In genomic region chr22:39527481-39527961, GRCh38 we compare ENCODE assay signal across 8 cellular contexts. TPM values are rescaled to one million over a fixed set of nuclear protein-coding genes. Genes with fewer than 3 reads are reported as not detected.
DNase-seq lines count a peak whose midpoint lies in the region; TF ChIP-seq lines count a peak whose summit lies in the region.

No MANE protein-coding gene starts in this region.

- H3F3A ChIP-seq in DOHH2 (ENCODE audit: control insufficient read depth, insufficient read depth) = peaks cover 66% of the 10 kb centered on the region

- peaks cover 0 to 7% (median 0%) of the 10 kb centered on the region in 5 experiments for H3K9me3 Mint-ChIP-seq in brain
- no peaks in the 10 kb centered on the region for H3K9me3 Mint-ChIP-seq in nephron

- peaks cover 89% of the 10 kb centered on the region for H3K36me3 ChIP-seq in DOHH2 (ENCODE audit: control insufficient read depth, low read length)

- H3K4me3 ChIP-seq in DOHH2 (ENCODE audit: low read length) = peak overlapping the region; percentile 90

- H3K27me3 ChIP-seq in DOHH2 (ENCODE audit: control insufficient read depth, low read length) = no peaks in the 10 kb centered on the region

- H3K36me3 Mint-ChIP-seq in brain (peaks cover 57% of the 10 kb centered on the region), nephron (ENCODE audit: low read depth) (peaks cover 43% of the 10 kb centered on the region)

- H3K27ac Mint-ChIP-seq in brain (peak overlapping the region; percentile 45 to 94 (median 89)), nephron (peak overlapping the region; percentile 27 to 75 (median 68))

- H3K4me1 ChIP-seq in DOHH2 (ENCODE audit: control insufficient read depth, low read length) = peaks cover 89% of the 10 kb centered on the region

- H4K20me1 ChIP-seq in DOHH2 (ENCODE audit: control insufficient read depth, insufficient read depth, low read depth, low read length) = 0 out of 2 replicates have a peak, but pooled peaks cover 4% of the 10 kb centered on the region

- DNase-seq in NCI-H2029 (lab: John Stamatoyannopoulos, UW) (peak; percentile 75), HuH-7.5 (ENCODE audit: low spot score) (no peak), KG1 (lab: John Stamatoyannopoulos, UW) (no peak), OCI-M2 (lab: John Stamatoyannopoulos, UW; ENCODE audit: unreplicated experiment) (no peak)
- no peak for DNase-seq in activated effector memory CD4-positive, alpha-beta T cell treated with anti-CD3 and anti-CD28 coated beads, Interleukin-2, amount 50 U/mL, for 16 hours

- H3K4me2 ChIP-seq in DOHH2 (ENCODE audit: low read length) = peak overlapping the region; percentile 98

- no peaks in the 10 kb centered on the region for H3K9me3 ChIP-seq in DOHH2 (ENCODE audit: control insufficient read depth, insufficient read depth, low read length)

- H3K4me1 Mint-ChIP-seq in brain (peaks cover 91% of the 10 kb centered on the region), nephron (peaks cover 79% of the 10 kb centered on the region)

- H3K4me3 Mint-ChIP-seq in brain (peak overlapping the region in 3 of 5 experiments; percentile 26 to 51 (median 39)), nephron (peak overlapping the region in 2 of 3 experiments; percentile 29 to 32)

- TF ChIP-seq CTCF in DOHH2 (IDR thresholded peaks at IDR 0.05; ENCODE audit: low read depth, low read length, poor library complexity, severe bottlenecking) = no peak
- TF ChIP-seq CTCF in brain (conservative IDR thresholded peaks at IDR 0.05) = no peak
- TF ChIP-seq CTCF in nephron (IDR thresholded peaks at IDR 0.05; ENCODE audit: unreplicated experiment in 3 of 3) = no peak

- peak overlapping the region; percentile 99 for H3K27ac ChIP-seq in DOHH2 (ENCODE audit: low read depth, low read length)

- H3K9me2 ChIP-seq in DOHH2 (replicated peaks; ENCODE audit: control insufficient read depth, low read length) = no peaks in the 10 kb centered on the region

- H3K27me3 Mint-ChIP-seq in brain (no peaks in the 10 kb centered on the region), nephron (ENCODE audit: low read depth) (peaks cover 3% of the 10 kb centered on the region)

- H3K79me2 ChIP-seq in DOHH2 (ENCODE audit: control insufficient read depth, low read length) = peaks cover 74% of the 10 kb centered on the region

RNA-seq across cellular contexts. Expression of gene RPS19BP1, which starts 5.0 kb away (rescaled TPM):
- polyA plus RNA-seq in brain (ENCODE audit: insufficient read depth, low read depth, low replicate concordance) = 116 TPM

RNA-seq across cellular contexts. Expression of gene ATF4, which starts 7.2 kb away (rescaled TPM):
- 435 TPM for polyA plus RNA-seq in brain (ENCODE audit: insufficient read depth, low read depth, low replicate concordance)

RNA-seq across cellular contexts. Expression of gene MIEF1, which starts 25.4 kb away (rescaled TPM):
- polyA plus RNA-seq in brain (ENCODE audit: insufficient read depth, low read depth, low replicate concordance) = 22.5 TPM

RNA-seq across cellular contexts. Expression of gene CACNA1I, which starts 43.0 kb away (rescaled TPM):
- polyA plus RNA-seq in brain (ENCODE audit: insufficient read depth, low read depth, low replicate concordance) = 2.2 TPM
